8 cellular contexts compared by ENCODE assay signal in the genomic region with DNA sequence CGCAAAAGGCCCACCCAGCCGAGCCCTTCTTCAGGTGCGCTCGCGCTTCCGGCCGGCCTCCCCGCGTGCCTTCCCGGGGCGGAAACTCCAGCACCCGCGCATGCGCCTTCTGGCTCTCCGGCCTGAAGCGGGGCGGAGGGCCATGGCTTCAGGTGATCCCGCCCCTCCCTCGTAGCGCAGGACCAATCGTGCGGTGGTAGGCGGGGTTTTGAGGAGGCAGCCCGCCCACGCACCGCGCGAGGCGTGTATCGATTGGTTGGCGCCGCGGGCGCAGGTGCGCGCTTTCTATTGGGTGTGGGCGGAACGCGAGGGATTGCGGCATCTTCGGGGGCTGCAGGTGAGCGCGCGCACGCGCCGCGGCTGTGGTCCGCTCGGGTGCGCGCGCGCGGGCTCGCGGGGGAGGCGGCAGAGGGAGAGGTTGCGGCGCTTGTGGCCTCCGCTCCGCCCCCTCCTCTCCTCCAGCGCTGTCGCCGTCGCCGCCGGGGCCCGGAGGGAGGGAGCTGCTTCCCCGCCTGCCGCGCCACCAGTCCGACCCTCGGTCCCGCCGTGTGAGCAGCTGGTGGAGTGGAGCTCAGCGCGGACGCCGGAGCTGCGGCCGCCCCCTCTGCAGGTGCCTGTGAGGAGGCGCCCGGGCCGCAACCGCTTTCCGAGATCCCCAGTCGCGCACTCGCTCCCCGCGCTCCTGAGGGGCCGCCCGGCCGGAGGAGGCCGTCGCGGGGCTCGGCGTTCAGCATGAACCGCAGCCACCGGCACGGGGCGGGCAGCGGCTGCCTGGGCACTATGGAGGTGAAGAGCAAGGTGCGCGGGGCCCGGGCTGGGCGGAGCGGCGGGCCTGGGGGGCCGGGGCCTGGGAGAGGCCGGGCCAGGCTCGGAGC. TPM values are rescaled to one million over a fixed set of nuclear protein-coding genes. Genes with fewer than 3 reads are reported as not detected.
A peak's percentile ranks its signal among the peaks of the same experiment; 100 is the strongest.
DNase-seq lines count a peak whose midpoint lies in the region; ATAC-seq and TF ChIP-seq lines count a peak whose summit lies in the region.

A gene with protein sequence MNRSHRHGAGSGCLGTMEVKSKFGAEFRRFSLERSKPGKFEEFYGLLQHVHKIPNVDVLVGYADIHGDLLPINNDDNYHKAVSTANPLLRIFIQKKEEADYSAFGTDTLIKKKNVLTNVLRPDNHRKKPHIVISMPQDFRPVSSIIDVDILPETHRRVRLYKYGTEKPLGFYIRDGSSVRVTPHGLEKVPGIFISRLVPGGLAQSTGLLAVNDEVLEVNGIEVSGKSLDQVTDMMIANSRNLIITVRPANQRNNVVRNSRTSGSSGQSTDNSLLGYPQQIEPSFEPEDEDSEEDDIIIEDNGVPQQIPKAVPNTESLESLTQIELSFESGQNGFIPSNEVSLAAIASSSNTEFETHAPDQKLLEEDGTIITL (plus strand): TSS at position 526 of the 875 bp plus-strand sequence. CDS start 207 bp downstream, at position 733.

- H3K27ac Mint-ChIP-seq in activated T-helper 2 cell treated with anti-CD3 and anti-CD28 coated beads, Interferon-gamma antibody, Interleukin-2, Interleukin-4, amounts not matched to agents 10 μg/mL and 5 μg/mL and 100 μg/mL, durations not matched to agents 14 hours and 24 hours and 36 hours = peak within 1 kb of the TSS; percentile 78
- peak within 1 kb of the TSS; percentile 29 to 87 for H3K27ac Mint-ChIP-seq in natural killer cell
- peak within 1 kb of the TSS; percentile 91 for H3K27ac Mint-ChIP-seq in stimulated activated naive B cell treated with anti-CD40 and anti-IgM and Interleukin-4, amounts not matched to agents 10 μg/mL and 1 μg/mL and 100 μg/mL, for 72 hours

- intact Hi-C loops in activated T-helper 2 cell treated with anti-CD3 and anti-CD28 coated beads, Interferon-gamma antibody, Interleukin-2, Interleukin-4, amounts not matched to agents 10 μg/mL and 5 μg/mL and 100 μg/mL, durations not matched to agents 14 hours and 24 hours and 36 hours (cut with micrococcal nuclease) = loop anchor here (1.0 to 10.0 kb wide), 3 partner anchors 16 to 246 kb away; a partner anchor contains a TSS
- intact Hi-C loops in natural killer cell (cut with micrococcal nuclease) = no loop called here

- no peaks in the 10 kb centered on the region for H3K27me3 Mint-ChIP-seq in activated T-helper 2 cell treated with anti-CD3 and anti-CD28 coated beads, Interferon-gamma antibody, Interleukin-2, Interleukin-4, amounts not matched to agents 10 μg/mL and 5 μg/mL and 100 μg/mL, durations not matched to agents 14 hours and 24 hours and 36 hours (ENCODE audit: low read depth)
- peaks cover 0 to 6% of the 10 kb centered on the region in 2 donors for H3K27me3 Mint-ChIP-seq in natural killer cell (ENCODE audit: low read depth in 2 of 2)
- H3K27me3 Mint-ChIP-seq in stimulated activated naive B cell treated with anti-CD40 and anti-IgM and Interleukin-4, amounts not matched to agents 10 μg/mL and 1 μg/mL and 100 μg/mL, for 72 hours = no peaks in the 10 kb centered on the region

- peak; percentile 99 for DNase-seq in ELR (ENCODE audit: low read depth)
- peak; percentile 99 for DNase-seq in H7
- peak; percentile 100 for DNase-seq in LoVo (ENCODE audit: low spot score)
- DNase-seq in RPMI8226 = peak; percentile 99
- peak; percentile 99 for DNase-seq in activated T-helper 2 cell treated with anti-CD3 and anti-CD28 coated beads, Interferon-gamma antibody, Interleukin-2, Interleukin-4, amounts not matched to agents 10 μg/mL and 5 μg/mL and 100 μg/mL, durations not matched to agents 14 hours and 24 hours and 36 hours (ENCODE audit: low spot score)
- DNase-seq in fibroblast of peridontal ligament (ENCODE audit: extremely low read depth) = peak; percentile 76
- DNase-seq in natural killer cell = peak; percentile 95
- DNase-seq in stimulated activated naive B cell treated with anti-CD40 and anti-IgM and Interleukin-4, amounts not matched to agents 10 μg/mL and 1 μg/mL and 100 μg/mL, for 72 hours = peak; percentile 99

- H3K36me3 Mint-ChIP-seq in activated T-helper 2 cell treated with anti-CD3 and anti-CD28 coated beads, Interferon-gamma antibody, Interleukin-2, Interleukin-4, amounts not matched to agents 10 μg/mL and 5 μg/mL and 100 μg/mL, durations not matched to agents 14 hours and 24 hours and 36 hours (ENCODE audit: low read depth) = no peaks in the 10 kb centered on the region
- no peaks in the 10 kb centered on the region for H3K36me3 Mint-ChIP-seq in natural killer cell
- H3K36me3 Mint-ChIP-seq in stimulated activated naive B cell treated with anti-CD40 and anti-IgM and Interleukin-4, amounts not matched to agents 10 μg/mL and 1 μg/mL and 100 μg/mL, for 72 hours = peaks cover 0 to 4% of the 10 kb centered on the region in 2 donors

- H3K4me3 Mint-ChIP-seq in activated T-helper 2 cell treated with anti-CD3 and anti-CD28 coated beads, Interferon-gamma antibody, Interleukin-2, Interleukin-4, amounts not matched to agents 10 μg/mL and 5 μg/mL and 100 μg/mL, durations not matched to agents 14 hours and 24 hours and 36 hours (ENCODE audit: low read depth) = peak within 1 kb of the TSS; percentile 84
- H3K4me3 Mint-ChIP-seq in natural killer cell = peak within 1 kb of the TSS; percentile 91
- peak within 1 kb of the TSS; percentile 89 to 91 for H3K4me3 Mint-ChIP-seq in stimulated activated naive B cell treated with anti-CD40 and anti-IgM and Interleukin-4, amounts not matched to agents 10 μg/mL and 1 μg/mL and 100 μg/mL, for 72 hours

- H3K4me3 ChIP-seq in H7 (ENCODE audit: insufficient read depth, low read depth, low read length) = peak within 1 kb of the TSS; percentile 91

- H3K9me3 Mint-ChIP-seq in activated T-helper 2 cell treated with anti-CD3 and anti-CD28 coated beads, Interferon-gamma antibody, Interleukin-2, Interleukin-4, amounts not matched to agents 10 μg/mL and 5 μg/mL and 100 μg/mL, durations not matched to agents 14 hours and 24 hours and 36 hours = no peaks in the 10 kb centered on the region
- H3K9me3 Mint-ChIP-seq in natural killer cell = no peaks in the 10 kb centered on the region
- no peaks in the 10 kb centered on the region for H3K9me3 Mint-ChIP-seq in stimulated activated naive B cell treated with anti-CD40 and anti-IgM and Interleukin-4, amounts not matched to agents 10 μg/mL and 1 μg/mL and 100 μg/mL, for 72 hours

- peaks cover 30% of the 10 kb centered on the region for H3K4me1 Mint-ChIP-seq in activated T-helper 2 cell treated with anti-CD3 and anti-CD28 coated beads, Interferon-gamma antibody, Interleukin-2, Interleukin-4, amounts not matched to agents 10 μg/mL and 5 μg/mL and 100 μg/mL, durations not matched to agents 14 hours and 24 hours and 36 hours (ENCODE audit: low read depth)
- peaks cover 7 to 14% of the 10 kb centered on the region in 2 donors for H3K4me1 Mint-ChIP-seq in natural killer cell
- peaks cover 11 to 24% of the 10 kb centered on the region in 2 donors for H3K4me1 Mint-ChIP-seq in stimulated activated naive B cell treated with anti-CD40 and anti-IgM and Interleukin-4, amounts not matched to agents 10 μg/mL and 1 μg/mL and 100 μg/mL, for 72 hours

- no peaks in the 10 kb centered on the region; the same call in 1 of the 2 replicates for H3K36me3 ChIP-seq in H7 (replicated peaks; ENCODE audit: control insufficient read depth, insufficient read depth, low read length)

- no peak for TF ChIP-seq CTCF in natural killer cell (IDR thresholded peaks at IDR 0.05)

- peak; percentile 95 to 99 (median 95) for ATAC-seq in natural killer cell
- ATAC-seq in stimulated activated naive B cell treated with anti-CD40 and anti-IgM and Interleukin-4, amounts not matched to agents 10 μg/mL and 1 μg/mL and 100 μg/mL, for 72 hours (replicated peaks) = peak; percentile 90 to 93

- no peaks in the 10 kb centered on the region; the same call in 1 of the 2 replicates for H3K27me3 ChIP-seq in H7 (ENCODE audit: control insufficient read depth, insufficient read depth, low read length)

RNA-seq across cellular contexts. Expression of the gene that starts here (rescaled TPM):
- 18.9 and 24.5 TPM in 2 replicates for total RNA-seq in H7 (2014; rRNA removed; shearing (Covaris generic))
- total RNA-seq in activated T-helper 2 cell treated with anti-CD3 and anti-CD28 coated beads, Interferon-gamma antibody, Interleukin-2, Interleukin-4, amounts not matched to agents 10 μg/mL and 5 μg/mL and 100 μg/mL, durations not matched to agents 14 hours and 24 hours and 36 hours = 4.7 and 5.7 TPM in 2 replicates
- total RNA-seq in natural killer cell = 1 to 10 TPM; 1.5 to 5.0 (median 4.1) TPM

Comparison
In these comparisons a context has a peak if more than half of its experiments do, and no peak if none do; other contexts are left out.
1. Peak in every context shown above with its lines: DNase-seq, ATAC-seq and H3K4me3 ChIP-seq.